Comparison of ENCODE assay signal across 11 cellular contexts in genomic region chr5:93571111-93571977, GRCh38. TPM values are rescaled to one million over a fixed set of nuclear protein-coding genes. Genes with fewer than 3 reads are reported as not detected.
A peak's percentile ranks its signal among the peaks of the same experiment; 100 is the strongest.
DNase-seq lines count a peak whose midpoint lies in the region; ATAC-seq and TF ChIP-seq lines count a peak whose summit lies in the region.
"Had no signal": no experiment of that assay in that cellular context is flagged by ENCODE, and none has a peak within 500 bp of the region (broad histone marks: within the 10 kb centered on the region; RNA-seq: fewer than 3 reads in every experiment).

No MANE protein-coding gene starts in this region.

- CTCF ChIA-PET in activated CD4-positive, alpha-beta T cell treated with anti-CD3 and anti-CD28 coated beads, Interleukin-2, amount 10 ng/mL, durations not matched to agents 7 days and 5 days (lab: Charles Lee): interaction anchor here (0.6 kb wide), 2 partner anchors 49 to 223 kb away, joined by 3 read pairs; no protein-coding TSS in a partner anchor
- CTCF ChIA-PET in activated CD8-positive, alpha-beta T cell treated with anti-CD3 and anti-CD28 coated beads for 36 hours (lab: Charles Lee): interaction anchor here (1.0 to 1.5 kb wide), 4 partner anchors 16 to 47 kb away, joined by 3 to 5 read pairs (median 3); no protein-coding TSS in a partner anchor
- CTCF ChIA-PET in HEK293T (lab: Yijun Ruan, JAX): no interaction called here

- no peak overlapping the region for H3K27ac ChIP-seq in iPS-20b (ENCODE audit: low read length)

- H3K36me3 ChIP-seq in iPS-20b (ENCODE audit: insufficient read depth, low read depth, low read length): no peaks in the 10 kb centered on the region
- H3K36me3 ChIP-seq in skeletal muscle satellite cell (ENCODE audit: insufficient read depth, low read length): peaks cover 47% of the 10 kb centered on the region

- H3K36me3 Mint-ChIP-seq in activated CD4-positive, alpha-beta T cell treated with anti-CD3 and anti-CD28 coated beads, Interleukin-2, amount 10 ng/mL, durations not matched to agents 7 days and 5 days (ENCODE audit: low read depth): no peaks in the 10 kb centered on the region
- H3K36me3 Mint-ChIP-seq in activated CD8-positive, alpha-beta T cell treated with anti-CD3 and anti-CD28 coated beads for 36 hours (ENCODE audit: low read depth): no peaks in the 10 kb centered on the region

- ATAC-seq in activated CD8-positive, alpha-beta T cell treated with anti-CD3 and anti-CD28 coated beads for 36 hours: no peak
- no peak for ATAC-seq in GM18867 (IDR thresholded peaks at IDR 0.05; ENCODE audit: unreplicated experiment)

- TF ChIP-seq CTCF in activated CD8-positive, alpha-beta T cell treated with anti-CD3 and anti-CD28 coated beads for 36 hours (IDR thresholded peaks at IDR 0.05): no peak

- H3K4me3 ChIP-seq in iPS-20b (ENCODE audit: low read length) (peak overlapping the region; percentile 61), skeletal muscle satellite cell (ENCODE audit: low read length) (no peak overlapping the region)

- H3K9me3 ChIP-seq in iPS-20b (ENCODE audit: insufficient read depth, low read depth, low read length): peaks cover 2% of the 10 kb centered on the region; the same call in 1 of the 2 replicates
- no peaks in the 10 kb centered on the region for H3K9me3 ChIP-seq in skeletal muscle satellite cell (replicated peaks; ENCODE audit: low read length)

- no peak for DNase-seq in activated CD4-positive, alpha-beta T cell treated with anti-CD3 and anti-CD28 coated beads, Interleukin-2, amount 10 ng/mL, durations not matched to agents 7 days and 5 days
- no peak for DNase-seq in activated CD4-positive, alpha-beta T cell treated with anti-CD3 and anti-CD28 coated beads, Interleukin-2, amount 50 U/mL, for 4 hours
- no peak for DNase-seq in activated CD8-positive, alpha-beta T cell treated with anti-CD3 and anti-CD28 coated beads for 36 hours
- no peak for DNase-seq in HEK293T (ENCODE audit: extremely low spot score)
- DNase-seq in AG20443 (ENCODE audit: low spot score): no peak
- DNase-seq: central memory CD4-positive, alpha-beta T cell; nucleus accumbens; Right ventricle myocardium superior had no signal

- intact Hi-C loops in activated CD8-positive, alpha-beta T cell treated with anti-CD3 and anti-CD28 coated beads for 36 hours (cut with micrococcal nuclease): loop anchor here (5.0 kb wide), 1 partner anchor 36 kb away; no protein-coding TSS in a partner anchor

- H3K9me3 Mint-ChIP-seq in activated CD4-positive, alpha-beta T cell treated with anti-CD3 and anti-CD28 coated beads, Interleukin-2, amount 10 ng/mL, durations not matched to agents 7 days and 5 days: no peaks in the 10 kb centered on the region
- no peaks in the 10 kb centered on the region for H3K9me3 Mint-ChIP-seq in activated CD8-positive, alpha-beta T cell treated with anti-CD3 and anti-CD28 coated beads for 36 hours

- H3K27ac Mint-ChIP-seq in activated CD4-positive, alpha-beta T cell treated with anti-CD3 and anti-CD28 coated beads, Interleukin-2, amount 10 ng/mL, durations not matched to agents 7 days and 5 days: peak overlapping the region; percentile 50
- no peak overlapping the region for H3K27ac Mint-ChIP-seq in activated CD8-positive, alpha-beta T cell treated with anti-CD3 and anti-CD28 coated beads for 36 hours

- H3K4me1 Mint-ChIP-seq in activated CD4-positive, alpha-beta T cell treated with anti-CD3 and anti-CD28 coated beads, Interleukin-2, amount 10 ng/mL, durations not matched to agents 7 days and 5 days: peaks cover 12% of the 10 kb centered on the region
- H3K4me1 Mint-ChIP-seq in activated CD8-positive, alpha-beta T cell treated with anti-CD3 and anti-CD28 coated beads for 36 hours (ENCODE audit: low read depth): peaks cover 18% of the 10 kb centered on the region

- H3K4me1 ChIP-seq in iPS-20b (ENCODE audit: insufficient read depth, low read length) (peaks cover 19% of the 10 kb centered on the region; the same call in 1 of the 2 replicates), skeletal muscle satellite cell (ENCODE audit: control insufficient read depth, insufficient read depth, low read length) (peaks cover 17% of the 10 kb centered on the region)

- H3K9ac ChIP-seq in iPS-20b (ENCODE audit: low read depth, low read length) (no peak overlapping the region), skeletal muscle satellite cell (ENCODE audit: low read depth, low read length) (no peak overlapping the region)

- H3K4me2 ChIP-seq in skeletal muscle satellite cell (ENCODE audit: low read length): peak overlapping the region; percentile 78

- H3K27me3 ChIP-seq in iPS-20b (ENCODE audit: insufficient read depth, low read length): peaks cover 99% of the 10 kb centered on the region
- H3K27me3 ChIP-seq in skeletal muscle satellite cell (ENCODE audit: control insufficient read depth, insufficient read depth, low read length): no peaks in the 10 kb centered on the region

- POLR2A ChIA-PET in activated CD4-positive, alpha-beta T cell treated with anti-CD3 and anti-CD28 coated beads, Interleukin-2, amount 10 ng/mL, durations not matched to agents 7 days and 5 days (lab: Charles Lee): no interaction called here
- POLR2A ChIA-PET in activated CD8-positive, alpha-beta T cell treated with anti-CD3 and anti-CD28 coated beads for 36 hours (lab: Charles Lee): interaction anchor here (0.7 kb wide), 1 partner anchor 8 kb away, joined by 3 read pairs; no protein-coding TSS in a partner anchor
- POLR2A ChIA-PET in HEK293T (lab: Yijun Ruan, JAX): no interaction called here

- peak overlapping the region; percentile 19 for H3K4me3 Mint-ChIP-seq in activated CD4-positive, alpha-beta T cell treated with anti-CD3 and anti-CD28 coated beads, Interleukin-2, amount 10 ng/mL, durations not matched to agents 7 days and 5 days
- peak overlapping the region; percentile 31 for H3K4me3 Mint-ChIP-seq in activated CD8-positive, alpha-beta T cell treated with anti-CD3 and anti-CD28 coated beads for 36 hours

- H3K27me3 Mint-ChIP-seq in activated CD4-positive, alpha-beta T cell treated with anti-CD3 and anti-CD28 coated beads, Interleukin-2, amount 10 ng/mL, durations not matched to agents 7 days and 5 days: peaks cover 85% of the 10 kb centered on the region
- peaks cover 77% of the 10 kb centered on the region for H3K27me3 Mint-ChIP-seq in activated CD8-positive, alpha-beta T cell treated with anti-CD3 and anti-CD28 coated beads for 36 hours

TF ChIP-seq in HEK293T, 16 proteins besides CTCF, POLR2A, EP300 and RAD21:
- TF ChIP-seq PKNOX1 (IDR thresholded peaks at IDR 0.05) (no peak), ARNT (IDR thresholded peaks at IDR 0.05) (no peak), TARDBP (IDR thresholded peaks at IDR 0.05) (no peak), LEF1 (IDR thresholded peaks at IDR 0.05; ENCODE audit: borderline replicate concordance) (no peak), NFRKB (IDR thresholded peaks at IDR 0.05) (no peak), ZNF384 (IDR thresholded peaks at IDR 0.05) (no peak), HDGF (IDR thresholded peaks at IDR 0.05; ENCODE audit: borderline replicate concordance) (no peak), SP1 (IDR thresholded peaks at IDR 0.05) (no peak), BHLHE40 (IDR thresholded peaks at IDR 0.05; ENCODE audit: borderline replicate concordance) (no peak), L3MBTL2 (conservative IDR thresholded peaks at IDR 0.05) (no peak), SUZ12 (IDR thresholded peaks at IDR 0.05) (no peak), CTBP1 (IDR thresholded peaks at IDR 0.05; ENCODE audit: borderline replicate concordance) (no peak)
TF ChIP-seq in HEK293T: peak in this region for 0.

RNA-seq across cellular contexts. Expression of gene NR2F1-AS1, which starts 9.7 kb away (rescaled TPM):
- total RNA-seq in activated CD4-positive, alpha-beta T cell treated with anti-CD3 and anti-CD28 coated beads, Interleukin-2, amount 10 ng/mL, durations not matched to agents 7 days and 5 days: not detected
- not detected for total RNA-seq in activated CD8-positive, alpha-beta T cell treated with anti-CD3 and anti-CD28 coated beads for 36 hours
- 11.6 and 18.8 TPM in 2 replicates for total RNA-seq in skeletal muscle satellite cell (2012; rRNA removed)

RNA-seq across cellular contexts. Expression of gene NR2F1, which starts 11.7 kb away (rescaled TPM):
- total RNA-seq in activated CD4-positive, alpha-beta T cell treated with anti-CD3 and anti-CD28 coated beads, Interleukin-2, amount 10 ng/mL, durations not matched to agents 7 days and 5 days: not detected
- not detected for total RNA-seq in activated CD8-positive, alpha-beta T cell treated with anti-CD3 and anti-CD28 coated beads for 36 hours
- total RNA-seq in skeletal muscle satellite cell (2012; rRNA removed): 15.7 and 19.5 TPM in 2 replicates
